15 cellular contexts compared by ENCODE assay signal in the genomic region with DNA sequence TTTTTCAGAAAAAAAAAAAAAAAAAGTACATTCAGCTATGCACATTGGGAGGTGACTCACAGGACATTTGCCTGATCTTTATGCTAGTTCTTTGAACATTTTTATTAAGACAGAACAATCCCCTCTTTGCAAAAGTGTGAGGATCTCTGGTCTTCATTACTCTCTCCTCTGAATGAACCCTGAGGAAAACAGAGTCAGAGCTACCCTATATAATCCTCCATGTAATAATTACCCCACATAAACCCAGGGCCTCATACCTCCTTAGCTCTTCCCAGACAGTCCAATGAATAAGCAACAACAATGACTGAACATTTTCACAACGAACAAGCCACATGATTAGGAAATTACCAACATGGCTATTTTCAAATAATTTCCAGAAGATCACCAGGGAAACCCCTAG. TPM values are rescaled to one million over a fixed set of nuclear protein-coding genes. Genes with fewer than 3 reads are reported as not detected.
A peak's percentile ranks its signal among the peaks of the same experiment; 100 is the strongest.
DNase-seq lines count a peak whose midpoint lies in the region; ATAC-seq and TF ChIP-seq lines count a peak whose summit lies in the region.
"Had no signal": no experiment of that assay in that cellular context is flagged by ENCODE, and none has a peak within 500 bp of the region (broad histone marks: within the 10 kb centered on the region; RNA-seq: fewer than 3 reads in every experiment).

No MANE protein-coding gene starts in this region.

- H3K9ac ChIP-seq in mammary epithelial cell (ENCODE audit: insufficient read depth, low read length), result no peak overlapping the region
- H3K9ac ChIP-seq in H9 (ENCODE audit: extremely low read depth, insufficient read length, low read length), result no peak overlapping the region

- no peak overlapping the region for H3K14ac ChIP-seq in H9 (ENCODE audit: insufficient read depth, low read length)

- H3K36me3 ChIP-seq in ACC112 (ENCODE audit: insufficient read depth, low read length) (no peaks in the 10 kb centered on the region), mammary epithelial cell (ENCODE audit: insufficient read depth, low read length) (no peaks in the 10 kb centered on the region), left lung (no peaks in the 10 kb centered on the region), Caco-2 (ENCODE audit: control insufficient read depth, insufficient read depth, low read length) (no peaks in the 10 kb centered on the region)

- in situ Hi-C loops in mammary epithelial cell (cut with MboI; ENCODE audit: low sequenced_read_pairs in 2 of 2), result no loop called here

- no peaks in the 10 kb centered on the region for H3K23me2 ChIP-seq in H9 (ENCODE audit: insufficient read length, low read depth, low read length, poor library complexity, severe bottlenecking)

- peaks cover 26% of the 10 kb centered on the region for H3K4me1 ChIP-seq in ACC112 (ENCODE audit: control insufficient read depth, insufficient read depth, low read length, unreplicated experiment)
- H3K4me1 ChIP-seq in mammary epithelial cell (ENCODE audit: insufficient read depth, low read length), result peaks cover 38% of the 10 kb centered on the region
- H3K4me1 ChIP-seq in left lung, result peaks cover 6 to 59% of the 10 kb centered on the region in 2 donors
- peaks cover 15% of the 10 kb centered on the region; the same call in 1 of the 2 replicates for H3K4me1 ChIP-seq in Caco-2
- H3K4me1 ChIP-seq in H9 (ENCODE audit: insufficient read depth, low read length), result no peaks in the 10 kb centered on the region; the same call in 1 of the 2 replicates

- peaks cover 7% of the 10 kb centered on the region for H3K4me1 Mint-ChIP-seq in Caco-2 (ENCODE audit: low read depth, unreplicated experiment)
- H3K4me1 Mint-ChIP-seq in activated naive CD8-positive, alpha-beta T cell treated with anti-CD3 and anti-CD28 coated beads, Interleukin-2, amount 50 U/mL, for 24 hours, result peaks cover 29% of the 10 kb centered on the region
- H3K4me1 Mint-ChIP-seq in H9, result peaks cover 9 to 14% of the 10 kb centered on the region in 2 experiments; a peak in 3 of 4 replicates
- H3K4me1 Mint-ChIP-seq in activated naive CD4-positive, alpha-beta T cell treated with anti-CD3 and anti-CD28 coated beads for 36 hours (ENCODE audit: low read depth), result peaks cover 19% of the 10 kb centered on the region

- H3K4me3 Mint-ChIP-seq in Caco-2 (ENCODE audit: unreplicated experiment), result no peak overlapping the region
- H3K4me3 Mint-ChIP-seq in activated naive CD8-positive, alpha-beta T cell treated with anti-CD3 and anti-CD28 coated beads, Interleukin-2, amount 50 U/mL, for 24 hours, result no peak overlapping the region
- no peak overlapping the region for H3K4me3 Mint-ChIP-seq in H9
- no peak overlapping the region for H3K4me3 Mint-ChIP-seq in activated naive CD4-positive, alpha-beta T cell treated with anti-CD3 and anti-CD28 coated beads for 36 hours
- H3K4me3 Mint-ChIP-seq: natural killer cell had no signal

- TF ChIP-seq CTCF in mammary epithelial cell (conservative IDR thresholded peaks at IDR 0.05 in 1 of 2, IDR thresholded peaks at IDR 0.05 in 1 of 2; ENCODE audit: extremely low read depth in 1 of 2, insufficient read depth in 1 of 2, low read depth in 1 of 2, low read length in 2 of 2), result no peak
- TF ChIP-seq CTCF in left lung (IDR thresholded peaks at IDR 0.05), result no peak
- no peak for TF ChIP-seq CTCF in Caco-2 (IDR thresholded peaks at IDR 0.05; ENCODE audit: insufficient read depth in 1 of 2, low read depth in 1 of 2, low read length in 1 of 2, severe bottlenecking in 1 of 2, unreplicated experiment in 1 of 2)
- TF ChIP-seq CTCF in H9 (conservative IDR thresholded peaks at IDR 0.05), result no peak

- H2BK120ac ChIP-seq in H9 (ENCODE audit: low read depth, low read length, poor library complexity, severe bottlenecking), result no peak overlapping the region

- H3K4me3 ChIP-seq in ACC112 (ENCODE audit: low read depth, low read length) (no peak overlapping the region), mammary epithelial cell (replicated peaks in 1 of 3; ENCODE audit: insufficient read depth in 1 of 3, low read depth in 2 of 3, low read length in 3 of 3) (no peak overlapping the region), left lung (no peak overlapping the region), Caco-2 (ENCODE audit: low read depth, low read length) (no peak overlapping the region)

- no peak overlapping the region for H3K27ac Mint-ChIP-seq in Caco-2 (ENCODE audit: unreplicated experiment)
- no peak overlapping the region for H3K27ac Mint-ChIP-seq in activated naive CD8-positive, alpha-beta T cell treated with anti-CD3 and anti-CD28 coated beads, Interleukin-2, amount 50 U/mL, for 24 hours
- H3K27ac Mint-ChIP-seq in H9, result no peak overlapping the region
- H3K27ac Mint-ChIP-seq in activated naive CD4-positive, alpha-beta T cell treated with anti-CD3 and anti-CD28 coated beads for 36 hours, result no peak overlapping the region

- H3K36me3 Mint-ChIP-seq in Caco-2 (ENCODE audit: insufficient read depth, unreplicated experiment) (no peaks in the 10 kb centered on the region), H9 (ENCODE audit: insufficient read depth in 1 of 3, low read depth in 3 of 3) (no peaks in the 10 kb centered on the region)
- no peaks in the 10 kb centered on the region for H3K36me3 Mint-ChIP-seq in activated naive CD8-positive, alpha-beta T cell treated with anti-CD3 and anti-CD28 coated beads, Interleukin-2, amount 50 U/mL, for 24 hours (ENCODE audit: low read depth)
- no peaks in the 10 kb centered on the region for H3K36me3 Mint-ChIP-seq in activated naive CD4-positive, alpha-beta T cell treated with anti-CD3 and anti-CD28 coated beads for 36 hours (ENCODE audit: low read depth)
- H3K36me3 Mint-ChIP-seq: natural killer cell had no signal

- 6% methylated on average over 1 of the region's 1 CpG for WGBS in mammary epithelial cell (ENCODE audit: low coverage, missing lambda C conversion rate)
- no CpG with 5 or more reads among the region's 1 CpG for WGBS in H9 (ENCODE audit: extremely low coverage, insufficient read length, low lambda C conversion rate)

- no peak overlapping the region for H4K91ac ChIP-seq in H9 (ENCODE audit: insufficient read length, low read depth, low read length)

- H3K4me2 ChIP-seq in mammary epithelial cell (ENCODE audit: insufficient read depth, low read depth, low read length) (peak overlapping the region; percentile 30), H9 (ENCODE audit: insufficient read depth, insufficient read length, low read length) (no peak overlapping the region)

- H2BK20ac ChIP-seq in H9 (ENCODE audit: low read depth, low read length, poor library complexity, severe bottlenecking), result no peak overlapping the region

- no peak overlapping the region for H4K8ac ChIP-seq in H9 (replicated peaks; ENCODE audit: insufficient read length, low read depth, low read length)

- H3K27me3 Mint-ChIP-seq in Caco-2 (ENCODE audit: insufficient read depth, unreplicated experiment), result no peaks in the 10 kb centered on the region
- H3K27me3 Mint-ChIP-seq in activated naive CD8-positive, alpha-beta T cell treated with anti-CD3 and anti-CD28 coated beads, Interleukin-2, amount 50 U/mL, for 24 hours, result no peaks in the 10 kb centered on the region
- no peaks in the 10 kb centered on the region; the same call in 1 of the 2 replicates for H3K27me3 Mint-ChIP-seq in H9 (ENCODE audit: low read depth)
- H3K27me3 Mint-ChIP-seq in activated naive CD4-positive, alpha-beta T cell treated with anti-CD3 and anti-CD28 coated beads for 36 hours (ENCODE audit: low read depth), result no peaks in the 10 kb centered on the region

- H4K20me1 ChIP-seq in mammary epithelial cell (ENCODE audit: insufficient read depth, low read length) (no peaks in the 10 kb centered on the region), H9 (ENCODE audit: control insufficient read depth, insufficient read depth, insufficient read length) (no peaks in the 10 kb centered on the region)

- BruUV-seq in mammary epithelial cell (replicated peaks; lab: Mats Ljungman, UMichigan) (no TSS peak), Caco-2 (replicated peaks; lab: Mats Ljungman, UMichigan) (no TSS peak)

- H3T11ph ChIP-seq in H9 (ENCODE audit: low read length), result no peak overlapping the region

- no peak overlapping the region for H3K18ac ChIP-seq in H9 (ENCODE audit: insufficient read length, low read depth, low read length)

- no peak overlapping the region for H3K4ac ChIP-seq in H9 (ENCODE audit: low read depth, low read length)

- H3K79me1 ChIP-seq in H9 (ENCODE audit: insufficient read depth, low read depth, low read length, poor library complexity, severe bottlenecking), result no peaks in the 10 kb centered on the region

- no peak overlapping the region for H2BK5ac ChIP-seq in H9 (ENCODE audit: insufficient read length, low read length)

- CTCF ChIA-PET in mammary epithelial cell (lab: Charles Lee; ENCODE audit: low non-redundant PET) (no interaction called here), Caco-2 (lab: Charles Lee) (no interaction called here)
- CTCF ChIA-PET in activated naive CD4-positive, alpha-beta T cell treated with anti-CD3 and anti-CD28 coated beads for 36 hours (lab: Charles Lee), result interaction anchor here (0.6 kb wide), 1 partner anchor 1013 kb away, joined by 3 read pairs; no protein-coding TSS in a partner anchor

- no peak overlapping the region for H3K56ac ChIP-seq in H9 (ENCODE audit: insufficient read length, low read depth, low read length)

- DNase-seq in MV-4-11 (lab: John Stamatoyannopoulos, UW) (peak; percentile 38), mammary epithelial cell (peak; percentile 61), left lung (no peak), Caco-2 (no peak), H9 (no peak)
- no peak for DNase-seq in activated naive CD8-positive, alpha-beta T cell treated with anti-CD3 and anti-CD28 coated beads, Interleukin-2, amount 50 U/mL, for 24 hours
- no peak for DNase-seq in activated naive CD4-positive, alpha-beta T cell treated with anti-CD3 and anti-CD28 coated beads for 36 hours
- DNase-seq: activated CD4-positive, alpha-beta T cell treated with anti-CD3 and anti-CD28 coated beads, Interleukin-2, amount 50 U/mL, for 1 hour; activated gamma-delta T cell treated with Interleukin-2 at 50 U/mL for 16 hours; Kasumi-1; natural killer cell; NCI-H226; stimulated activated CD4-positive, alpha-beta T cell treated with anti-CD3 and anti-CD28 coated beads, Interleukin-12 subunit alpha, Interleukin-12 subunit beta, amount 100 ng/mL, for 4 hours; stimulated activated CD8-positive, alpha-beta memory T cell treated with anti-CD3 and anti-CD28 coated beads, Interleukin-4, amount 100 ng/mL, for 48 hours had no signal

- no peak overlapping the region for H2BK12ac ChIP-seq in H9 (ENCODE audit: insufficient read length, low read depth, low read length)

- H3K23ac ChIP-seq in H9 (ENCODE audit: insufficient read length, low read depth, low read length), result no peak overlapping the region

- no peak for ATAC-seq in left lung
- ATAC-seq in activated naive CD8-positive, alpha-beta T cell treated with anti-CD3 and anti-CD28 coated beads, Interleukin-2, amount 50 U/mL, for 24 hours, result no peak
- ATAC-seq: natural killer cell had no signal

- no peak overlapping the region for H4K5ac ChIP-seq in H9 (ENCODE audit: insufficient read length, low read depth, low read length)

- H3K27me3 ChIP-seq in ACC112 (ENCODE audit: insufficient read depth, low read length), result no peaks in the 10 kb centered on the region
- no peaks in the 10 kb centered on the region for H3K27me3 ChIP-seq in mammary epithelial cell (ENCODE audit: insufficient read depth, low read length)
- H3K27me3 ChIP-seq in left lung, result no peaks in the 10 kb centered on the region
- H3K27me3 ChIP-seq in Caco-2 (replicated peaks; ENCODE audit: control insufficient read depth, insufficient read depth, low read length), result no peaks in the 10 kb centered on the region
- H3K27me3 ChIP-seq in H9 (ENCODE audit: insufficient read depth, low read length), result no peaks in the 10 kb centered on the region

- peak overlapping the region; percentile 82 for H2AFZ ChIP-seq in ACC112 (ENCODE audit: low read length, unreplicated experiment)
- H2AFZ ChIP-seq in mammary epithelial cell (ENCODE audit: low read depth, low read length), result no peak overlapping the region
- no peak overlapping the region for H2AFZ ChIP-seq in H9 (ENCODE audit: low read length)

- intact Hi-C loops in mammary epithelial cell (cut with micrococcal nuclease) (no loop called here), left lung (cut with DNase I) (no loop called here), Caco-2 (cut with micrococcal nuclease; ENCODE audit: unreplicated experiment) (no loop called here)
- intact Hi-C loops in activated naive CD4-positive, alpha-beta T cell treated with anti-CD3 and anti-CD28 coated beads for 36 hours (cut with micrococcal nuclease), result no loop called here

- H3K9me3 ChIP-seq in mammary epithelial cell (replicated peaks; ENCODE audit: insufficient read depth, low read length), result no peaks in the 10 kb centered on the region
- no peaks in the 10 kb centered on the region for H3K9me3 ChIP-seq in left lung
- no peaks in the 10 kb centered on the region for H3K9me3 ChIP-seq in Caco-2
- no peaks in the 10 kb centered on the region for H3K9me3 ChIP-seq in H9 (ENCODE audit: control insufficient read depth, low read depth, low read length)

- no peaks in the 10 kb centered on the region for H3K9me3 Mint-ChIP-seq in Caco-2 (ENCODE audit: unreplicated experiment)
- H3K9me3 Mint-ChIP-seq in activated naive CD8-positive, alpha-beta T cell treated with anti-CD3 and anti-CD28 coated beads, Interleukin-2, amount 50 U/mL, for 24 hours, result no peaks in the 10 kb centered on the region
- no peaks in the 10 kb centered on the region for H3K9me3 Mint-ChIP-seq in H9
- no peaks in the 10 kb centered on the region for H3K9me3 Mint-ChIP-seq in activated naive CD4-positive, alpha-beta T cell treated with anti-CD3 and anti-CD28 coated beads for 36 hours
- H3K9me3 Mint-ChIP-seq: natural killer cell had no signal

- POLR2A ChIA-PET in Caco-2 (lab: Charles Lee), result no interaction called here

- no peak overlapping the region for H2BK15ac ChIP-seq in H9 (ENCODE audit: low read depth, low read length)

- H3K79me2 ChIP-seq in ACC112 (ENCODE audit: control insufficient read depth, insufficient read depth, low read length, unreplicated experiment) (peaks cover 24% of the 10 kb centered on the region), mammary epithelial cell (ENCODE audit: insufficient read depth, low read length) (peaks cover 34% of the 10 kb centered on the region), H9 (ENCODE audit: insufficient read depth, low read length) (no peaks in the 10 kb centered on the region)

- dilution Hi-C loops in mammary epithelial cell (cut with HindIII; ENCODE audit: low sequenced_read_pairs), result no loop called here

- peak overlapping the region; percentile 84 for H3K27ac ChIP-seq in ACC112 (ENCODE audit: low read depth, low read length)
- H3K27ac ChIP-seq in mammary epithelial cell (ENCODE audit: insufficient read depth, low read depth, low read length), result peak overlapping the region; percentile 70
- peak overlapping the region; percentile 23 to 85 for H3K27ac ChIP-seq in left lung
- H3K27ac ChIP-seq in H9 (ENCODE audit: insufficient read length, low read depth, low read length), result no peak overlapping the region

- H2AK5ac ChIP-seq in H9 (ENCODE audit: insufficient read length, low read length), result no peak overlapping the region

RNA-seq across cellular contexts. Expression of gene TBC1D9, which starts 37.9 kb away (rescaled TPM):
- total RNA-seq in mammary epithelial cell (10 to 100 TPM; 23.5 to 42.8 TPM), left lung (10 to 100 TPM; 29.0 to 34.0 TPM), Caco-2 (2022) (12.5 and 13.6 TPM in 2 replicates), H9 (2021) (0.63 and 0.86 TPM in 2 replicates)
- polyA plus RNA-seq in mammary epithelial cell, result 12.8 TPM
- polyA minus RNA-seq in mammary epithelial cell, result 27.8 TPM
- under 1 TPM in 1 of 2 experiments, not detected in 1; 0.12 TPM for total RNA-seq in activated naive CD4-positive, alpha-beta T cell treated with anti-CD3 and anti-CD28 coated beads for 36 hours

Comparison
In these comparisons a context has a peak if more than half of its experiments do, and no peak if none do; other contexts are left out.
1. DNase-seq: peak in MV-4-11 (single experiment) and mammary epithelial cell (single experiment); none in left lung (0 of 2), Caco-2 (0 of 2), activated naive CD8-positive, alpha-beta T cell treated with anti-CD3 and anti-CD28 coated beads, Interleukin-2, amount 50 U/mL, for 24 hours (single experiment), H9 (single experiment) and activated naive CD4-positive, alpha-beta T cell treated with anti-CD3 and anti-CD28 coated beads for 36 hours (single experiment).